Comparison of ENCODE assay signal across 1 cellular context in genomic region chr1:43522776-43523480, GRCh38.
TF ChIP-seq lines count a peak whose summit lies in the region.

No MANE protein-coding gene starts in this region.

TF ChIP-seq in A549, 52 proteins besides CTCF, POLR2A, EP300 and RAD21 (continued from another document):
- TF ChIP-seq, protein P1, sequence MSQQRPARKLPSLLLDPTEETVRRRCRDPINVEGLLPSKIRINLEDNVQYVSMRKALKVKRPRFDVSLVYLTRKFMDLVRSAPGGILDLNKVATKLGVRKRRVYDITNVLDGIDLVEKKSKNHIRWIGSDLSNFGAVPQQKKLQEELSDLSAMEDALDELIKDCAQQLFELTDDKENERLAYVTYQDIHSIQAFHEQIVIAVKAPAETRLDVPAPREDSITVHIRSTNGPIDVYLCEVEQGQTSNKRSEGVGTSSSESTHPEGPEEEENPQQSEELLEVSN (IDR thresholded peaks at IDR 0.05; ENCODE audit: borderline replicate concordance, low read depth) = peak; percentile 78; the same call in 1 of the 2 replicates
- TF ChIP-seq MYC (IDR thresholded peaks at IDR 0.05; ENCODE audit: borderline replicate concordance, low read length) (no peak), MAFK (IDR thresholded peaks at IDR 0.05; ENCODE audit: partially characterized antibody) (no peak), JUNB (IDR thresholded peaks at IDR 0.05) (peak; percentile 75), ATOH8 (CRISPR knock-in tag; IDR thresholded peaks at IDR 0.05; ENCODE audit: low read depth) (peak; percentile 68; the same call in 1 of the 2 replicates), HOXB5 (CRISPR knock-in tag; IDR thresholded peaks at IDR 0.05) (peak; percentile 83), NFE2L2 (conservative IDR thresholded peaks at IDR 0.05; ENCODE audit: low read length) (no peak), GATA3 (IDR thresholded peaks at IDR 0.05; ENCODE audit: borderline replicate concordance) (peak; percentile 66; the same call in 1 of the 2 replicates), FOSL2 (IDR thresholded peaks at IDR 0.05) (peak; percentile 77), FOSL2 (CRISPR knock-in tag; IDR thresholded peaks at IDR 0.05) (peak; percentile 93), HMGXB4 (CRISPR knock-in tag; IDR thresholded peaks at IDR 0.05; ENCODE audit: borderline replicate concordance) (no peak), ZSCAN20 (CRISPR knock-in tag; IDR thresholded peaks at IDR 0.05) (no peak), FOSB (CRISPR knock-in tag; IDR thresholded peaks at IDR 0.05) (no peak), KDM5A (IDR thresholded peaks at IDR 0.05) (no peak), NR3C1 (IDR thresholded peaks at IDR 0.05) (no peak), NPAS2 (CRISPR knock-in tag; IDR thresholded peaks at IDR 0.05; ENCODE audit: borderline replicate concordance) (no peak), TP53 (CRISPR knock-in tag; IDR thresholded peaks at IDR 0.05) (no peak), HOXA7 (CRISPR knock-in tag; IDR thresholded peaks at IDR 0.05) (no peak), RFX5 (IDR thresholded peaks at IDR 0.05) (no peak), HES2 (IDR thresholded peaks at IDR 0.05) (no peak), SREBF2 (IDR thresholded peaks at IDR 0.05) (no peak)
